12 cellular contexts compared by ENCODE assay signal in the genomic region with DNA sequence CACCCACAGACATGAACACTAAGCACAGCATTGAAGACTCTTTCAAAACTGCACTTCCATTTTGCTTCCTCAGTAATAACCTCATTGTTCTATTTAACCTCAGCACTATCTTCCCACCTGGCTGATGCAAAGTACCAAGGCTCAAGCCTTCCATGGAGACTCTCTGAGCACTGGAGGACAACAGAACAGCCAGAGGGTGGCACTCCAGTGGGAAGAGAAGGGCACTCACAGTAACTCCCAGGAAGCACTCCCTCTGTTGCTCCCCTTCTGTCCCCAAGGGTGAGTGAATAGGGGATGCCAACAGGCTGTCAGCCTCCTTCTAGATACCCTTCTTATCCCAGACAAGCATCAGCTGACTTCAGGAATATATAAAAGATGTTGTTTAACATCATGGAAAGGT.
"Had no signal": no experiment of that assay in that cellular context is flagged by ENCODE, and none has a peak within 500 bp of the region (broad histone marks: within the 10 kb centered on the region; RNA-seq: fewer than 3 reads in every experiment).

No MANE protein-coding gene starts in this region.

- DNase-seq: activated CD4-positive, alpha-beta memory T cell treated with anti-CD3 and anti-CD28 coated beads for 36 hours; activated CD4-positive, CD25-positive, alpha-beta regulatory T cell treated with anti-CD3 and anti-CD28 coated beads, Interleukin-2, amount 50 U/mL, for 72 hours; activated naive CD4-positive, alpha-beta T cell; activated T-cell treated with anti-CD3 and anti-CD28 coated beads, Interleukin-2, amount 50 U/mL, for 72 hours; aorta; immature natural killer cell; mucosa of descending colon; stimulated activated naive B cell treated with anti-CD40 and anti-IgM and Interleukin-4, amounts not matched to agents 10 μg/mL and 1 μg/mL and 100 μg/mL, for 72 hours; upper lobe of left lung had no signal

- H3K9me3 ChIP-seq: breast epithelium, esophagus muscularis mucosa, mucosa of descending colon, right atrium auricular region, upper lobe of left lung had no signal

- H3K27me3 ChIP-seq: breast epithelium, esophagus muscularis mucosa, right atrium auricular region, upper lobe of left lung had no signal

- H3K4me3 ChIP-seq: breast epithelium, esophagus muscularis mucosa, mucosa of descending colon, right atrium auricular region, upper lobe of left lung had no signal

- H3K36me3 ChIP-seq: breast epithelium, upper lobe of left lung had no signal

- ATAC-seq: activated T-cell treated with anti-CD3 and anti-CD28 coated beads, Interleukin-2, amount 50 U/mL, for 72 hours; mucosa of descending colon; stimulated activated naive B cell treated with anti-CD40 and anti-IgM and Interleukin-4, amounts not matched to agents 10 μg/mL and 1 μg/mL and 100 μg/mL, for 72 hours had no signal

- H3K27ac ChIP-seq: upper lobe of left lung had no signal
